ENCODE assay signal across 25 cellular contexts in genomic region chr4:148514041-148514440, GRCh38.
A peak's percentile ranks its signal among the peaks of the same experiment; 100 is the strongest.
DNase-seq lines count a peak whose midpoint lies in the region; ATAC-seq and TF ChIP-seq lines count a peak whose summit lies in the region.
"Had no signal": no experiment of that assay in that cellular context is flagged by ENCODE, and none has a peak within 500 bp of the region (broad histone marks: within the 10 kb centered on the region; RNA-seq: fewer than 3 reads in every experiment).

No MANE protein-coding gene starts in this region.

- H3K27ac ChIP-seq in RWPE2 (ENCODE audit: poor library complexity, severe bottlenecking) (peak overlapping the region; percentile 68), psoas muscle (peak overlapping the region; percentile 40)
- H3K27ac ChIP-seq: dorsolateral prefrontal cortex, SK-N-MC, thoracic aorta, vagina, VCaP had no signal

- DNase-seq in HT1080 (ENCODE audit: low read depth): peak; percentile 10
- DNase-seq in RWPE2 (ENCODE audit: low spot score): no peak
- DNase-seq in fibroblast of mammary gland (ENCODE audit: low read depth): peak; percentile 5
- no peak for DNase-seq in psoas muscle
- no peak for DNase-seq in NCI-H187 treated with DMSO at 0.1 percent for 48 hours (lab: John Stamatoyannopoulos, UW)
- no peak for DNase-seq in H7
- no peak for DNase-seq in immature natural killer cell
- DNase-seq: activated CD4-positive, alpha-beta T cell treated with anti-CD3 and anti-CD28 coated beads, Interleukin-2, amount 10 ng/mL, durations not matched to agents 24 days and 14 days; activated gamma-delta T cell treated with Interleukin-2 at 50 U/mL for 16 hours; activated T-cell treated with anti-CD3 and anti-CD28 coated beads, Interleukin-2, amount 50 U/mL, for 24 hours; DND-41; dorsolateral prefrontal cortex; NCI-H1092 treated with DMSO at 0.1 percent for 48 hours; NCI-H1930; NCI-H2227 treated with DMSO at 0.1 percent for 48 hours; NCI-H69; stimulated activated naive CD4-positive, alpha-beta T cell had no signal

- no peaks in the 10 kb centered on the region for H3K36me3 Mint-ChIP-seq in immature natural killer cell

- 43 to 56% (median 56%) methylated on average over 1 of the region's 1 CpG for WGBS in psoas muscle, 3 donors

- no peak overlapping the region for H3K4me3 ChIP-seq in RWPE2 (ENCODE audit: severe bottlenecking)
- H3K4me3 ChIP-seq in fibroblast of mammary gland (ENCODE audit: control insufficient read depth, low read depth, low read length): no peak overlapping the region
- H3K4me3 ChIP-seq in psoas muscle: no peak overlapping the region
- H3K4me3 ChIP-seq in H7 (ENCODE audit: insufficient read depth, low read depth, low read length): no peak overlapping the region
- H3K4me3 ChIP-seq: dorsolateral prefrontal cortex, SK-N-MC, thoracic aorta, vagina had no signal

- TF ChIP-seq CTCF in RWPE2 (IDR thresholded peaks at IDR 0.05; ENCODE audit: poor library complexity, severe bottlenecking): no peak
- TF ChIP-seq CTCF in fibroblast of mammary gland (conservative IDR thresholded peaks at IDR 0.05; ENCODE audit: control insufficient read depth, insufficient read depth, low read depth, low read length): no peak
- TF ChIP-seq CTCF in psoas muscle (IDR thresholded peaks at IDR 0.05): no peak

- H3K4me1 Mint-ChIP-seq in immature natural killer cell: no peaks in the 10 kb centered on the region
- H3K4me1 Mint-ChIP-seq: activated CD4-positive, alpha-beta T cell treated with anti-CD3 and anti-CD28 coated beads, Interleukin-2, amount 10 ng/mL, durations not matched to agents 24 days and 14 days; memory B cell had no signal

- peaks cover 26% of the 10 kb centered on the region for H3K4me1 ChIP-seq in RWPE2 (ENCODE audit: insufficient read depth, poor library complexity, severe bottlenecking)
- H3K4me1 ChIP-seq in psoas muscle: peaks cover 3% of the 10 kb centered on the region
- H3K4me1 ChIP-seq: vagina had no signal

- H3K4me3 Mint-ChIP-seq in immature natural killer cell: no peak overlapping the region
- H3K4me3 Mint-ChIP-seq: activated CD4-positive, alpha-beta T cell treated with anti-CD3 and anti-CD28 coated beads, Interleukin-2, amount 10 ng/mL, durations not matched to agents 24 days and 14 days; activated T-cell treated with anti-CD3 and anti-CD28 coated beads, Interleukin-2, amount 50 U/mL, for 24 hours; memory B cell; T-helper 2 cell treated with Interferon-gamma antibody and Interleukin-4, amounts not matched to agents 5 μg/mL and 100 μg/mL, for 36 hours had no signal

- H3K9me3 ChIP-seq in RWPE2 (ENCODE audit: severe bottlenecking): no peaks in the 10 kb centered on the region
- H3K9me3 ChIP-seq in psoas muscle: no peaks in the 10 kb centered on the region
- H3K9me3 ChIP-seq: thoracic aorta, vagina had no signal

- H3K27ac Mint-ChIP-seq in immature natural killer cell: no peak overlapping the region
- H3K27ac Mint-ChIP-seq: activated CD4-positive, alpha-beta T cell treated with anti-CD3 and anti-CD28 coated beads, Interleukin-2, amount 10 ng/mL, durations not matched to agents 24 days and 14 days; activated T-cell treated with anti-CD3 and anti-CD28 coated beads, Interleukin-2, amount 50 U/mL, for 24 hours; memory B cell; progenitor cell of endocrine pancreas; T-helper 2 cell treated with Interferon-gamma antibody and Interleukin-4, amounts not matched to agents 5 μg/mL and 100 μg/mL, for 36 hours had no signal

- peaks cover 0 to 4% (median 2%) of the 10 kb centered on the region in 3 donors for H3K27me3 Mint-ChIP-seq in immature natural killer cell (ENCODE audit: low read depth in 3 of 3)
- H3K27me3 Mint-ChIP-seq: activated CD4-positive, alpha-beta T cell treated with anti-CD3 and anti-CD28 coated beads, Interleukin-2, amount 10 ng/mL, durations not matched to agents 24 days and 14 days; activated T-cell treated with anti-CD3 and anti-CD28 coated beads, Interleukin-2, amount 50 U/mL, for 24 hours; memory B cell; progenitor cell of endocrine pancreas had no signal

- no peaks in the 10 kb centered on the region for H3K27me3 ChIP-seq in RWPE2 (ENCODE audit: insufficient read depth, poor library complexity, severe bottlenecking)
- H3K27me3 ChIP-seq in psoas muscle (ENCODE audit: insufficient read depth in 3 of 3, low read length in 2 of 3): no peaks in the 10 kb centered on the region
- H3K27me3 ChIP-seq in H7 (ENCODE audit: control insufficient read depth, insufficient read depth, low read length): no peaks in the 10 kb centered on the region
- H3K27me3 ChIP-seq: dorsolateral prefrontal cortex, vagina had no signal

- peaks cover 0 to 9% (median 4%) of the 10 kb centered on the region in 6 donors for H3K9me3 Mint-ChIP-seq in immature natural killer cell
- H3K9me3 Mint-ChIP-seq: T-helper 2 cell treated with Interferon-gamma antibody and Interleukin-4, amounts not matched to agents 5 μg/mL and 100 μg/mL, for 36 hours had no signal

- intact Hi-C loops in psoas muscle (cut with DNase I): loop anchor here in 1 of 2 donors (5.0 kb wide), 1 partner anchor 67 kb away; no protein-coding TSS in a partner anchor

- peak; percentile 67 for ATAC-seq in RWPE2 (ENCODE audit: low read depth)
- peak in 1 of 4 donors; percentile 37 for ATAC-seq in psoas muscle
- no peak for ATAC-seq in HG02852 (IDR thresholded peaks at IDR 0.05; ENCODE audit: unreplicated experiment)

- H3K36me3 ChIP-seq in RWPE2 (ENCODE audit: low read depth) (no peaks in the 10 kb centered on the region), psoas muscle (ENCODE audit: insufficient read depth in 1 of 2, low read depth in 1 of 2) (no peaks in the 10 kb centered on the region), H7 (replicated peaks; ENCODE audit: control insufficient read depth, insufficient read depth, low read length) (no peaks in the 10 kb centered on the region)
- H3K36me3 ChIP-seq: thoracic aorta, vagina had no signal

Comparison
In these comparisons a context has a peak if more than half of its experiments do, and no peak if none do; other contexts are left out.
1. DNase-seq: peak in HT1080 (single experiment) and fibroblast of mammary gland (single experiment); none in RWPE2 (single experiment), psoas muscle (0 of 2), NCI-H187 treated with DMSO at 0.1 percent for 48 hours (single experiment), H7 (single experiment) and immature natural killer cell (0 of 3).